Comparison of ENCODE assay signal across 2 cellular contexts in genomic region chr3:5231536-5231935, GRCh38.
TF ChIP-seq lines count a peak whose summit lies in the region.

No MANE protein-coding gene starts in this region.

TF ChIP-seq in SK-N-SH, 30 proteins besides CTCF, POLR2A, EP300 and RAD21 (continued from another document):
- TF ChIP-seq IRF3 (IDR thresholded peaks at IDR 0.05; ENCODE audit: low read depth, low read length) (no peak), POLR2AphosphoS5 (IDR thresholded peaks at IDR 0.05; ENCODE audit: low read depth, low read length) (no peak), CHD2 (IDR thresholded peaks at IDR 0.05; ENCODE audit: low read length, partially characterized antibody) (no peak), USF1 (IDR thresholded peaks at IDR 0.05; ENCODE audit: borderline replicate concordance, low read depth) (no peak), TEAD4 (IDR thresholded peaks at IDR 0.05; ENCODE audit: borderline replicate concordance, insufficient read depth) (no peak), FOSL2 (IDR thresholded peaks at IDR 0.05; ENCODE audit: borderline replicate concordance, low read depth) (no peak), USF2 (IDR thresholded peaks at IDR 0.05; ENCODE audit: borderline replicate concordance, low read depth, low read length) (no peak)
TF ChIP-seq in SK-N-SH: peak in this region for 0.

TF ChIP-seq in SK-N-SH treated with all-trans-retinoic acid at 6 μM for 48 hours, 23 proteins besides CTCF, POLR2A, EP300 and RAD21 (continued from another document):
- TF ChIP-seq TSHZ2 (CRISPR knock-in tag; IDR thresholded peaks at IDR 0.05) = no peak
- TF ChIP-seq RARB (CRISPR knock-in tag; IDR thresholded peaks at IDR 0.05) = no peak
- TF ChIP-seq ARNTL (CRISPR knock-in tag; IDR thresholded peaks at IDR 0.05; ENCODE audit: borderline replicate concordance, low read depth) = no peak
- no peak for TF ChIP-seq ZNF70 (CRISPR knock-in tag; IDR thresholded peaks at IDR 0.05)
